8 cellular contexts compared by ENCODE assay signal in the genomic region with DNA sequence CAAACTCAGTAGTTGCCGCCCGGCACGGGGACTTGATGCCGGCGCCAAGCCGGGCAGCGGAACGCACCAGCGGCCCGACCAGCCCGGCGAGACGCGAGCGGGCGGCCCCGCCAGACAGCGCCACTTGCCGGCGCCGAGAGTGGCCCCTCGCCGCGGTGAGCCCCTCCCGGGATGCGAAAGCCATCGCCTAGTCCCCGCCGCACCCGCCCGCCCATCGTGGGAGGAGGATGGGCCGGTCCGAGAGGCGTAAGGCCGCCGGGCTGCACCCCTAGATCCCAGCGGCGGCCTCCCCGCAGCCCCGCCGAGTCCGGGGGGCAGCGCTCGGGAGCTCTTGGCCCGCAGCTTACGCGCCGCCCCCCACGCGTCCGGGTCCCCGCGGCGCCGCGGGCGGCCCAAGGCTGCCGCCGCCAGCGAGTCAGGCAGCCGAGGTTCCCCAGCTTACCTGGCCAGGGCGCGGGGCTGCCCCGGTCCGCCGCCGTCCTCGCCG. TPM values are rescaled to one million over a fixed set of nuclear protein-coding genes. Genes with fewer than 3 reads are reported as not detected.
A peak's percentile ranks its signal among the peaks of the same experiment; 100 is the strongest.
DNase-seq lines count a peak whose midpoint lies in the region; ATAC-seq and TF ChIP-seq lines count a peak whose summit lies in the region.

No MANE protein-coding gene starts in this region.

- TF ChIP-seq CTCF in GM12864 (IDR thresholded peaks at IDR 0.05; ENCODE audit: low read depth, low read length, missing control alignments) (peak; percentile 10), HEK293 (tag by site-specific recombination; IDR thresholded peaks at IDR 0.05) (no peak), hepatocyte (IDR thresholded peaks at IDR 0.05; ENCODE audit: poor library complexity) (no peak)

- H3K27me3 ChIP-seq in SJCRH30 (no peaks in the 10 kb centered on the region), hepatocyte (no peaks in the 10 kb centered on the region)

- peak overlapping the region; percentile 80 for H3K4me3 ChIP-seq in GM12864 (ENCODE audit: low read depth, low read length)
- peak overlapping the region; percentile 55 for H3K4me3 ChIP-seq in HEK293 (ENCODE audit: low read depth, low read length)
- peak overlapping the region; percentile 70 for H3K4me3 ChIP-seq in SJCRH30
- H3K4me3 ChIP-seq in hepatocyte = peak overlapping the region; percentile 92
- peak overlapping the region; percentile 31 to 73 (median 53) for H3K4me3 ChIP-seq in skin epidermis

- H3K27ac ChIP-seq in HEK293 (ENCODE audit: extremely low read depth, low read depth, low read length) = peak overlapping the region; percentile 47; the same call in 1 of the 2 replicates
- H3K27ac ChIP-seq in SJCRH30 = no peak overlapping the region
- H3K27ac ChIP-seq in hepatocyte = no peak overlapping the region
- H3K27ac ChIP-seq in skin epidermis = peak overlapping the region in 12 of 21 experiments; percentile 10 to 80 (median 54)

- no peak for DNase-seq in GM12864 (ENCODE audit: low read depth)
- peak; percentile 29 to 38 for DNase-seq in SJCRH30
- peak; percentile 60 for DNase-seq in activated naive CD8-positive, alpha-beta T cell treated with anti-CD3 and anti-CD28 coated beads, Interleukin-2, amount 50 U/mL, for 24 hours
- peak; percentile 65 for DNase-seq in hepatocyte (ENCODE audit: low spot score)
- DNase-seq in NCI-H1694 (lab: John Stamatoyannopoulos, UW) = no peak
- no peak for DNase-seq in NOMO-1 treated with dmso at 0.1 percent for 144 hours (lab: John Stamatoyannopoulos, UW; ENCODE audit: unreplicated experiment)

- no peak overlapping the region for H3K27ac Mint-ChIP-seq in activated naive CD8-positive, alpha-beta T cell treated with anti-CD3 and anti-CD28 coated beads, Interleukin-2, amount 50 U/mL, for 24 hours

- CTCF ChIA-PET in HEK293 (lab: Yijun Ruan, JAX) = no interaction called here

- no peaks in the 10 kb centered on the region for H3K9me3 Mint-ChIP-seq in activated naive CD8-positive, alpha-beta T cell treated with anti-CD3 and anti-CD28 coated beads, Interleukin-2, amount 50 U/mL, for 24 hours

- H3K9me2 ChIP-seq in hepatocyte (replicated peaks; ENCODE audit: insufficient read depth) = no peaks in the 10 kb centered on the region

- peaks cover 5% of the 10 kb centered on the region for H3K27me3 Mint-ChIP-seq in activated naive CD8-positive, alpha-beta T cell treated with anti-CD3 and anti-CD28 coated beads, Interleukin-2, amount 50 U/mL, for 24 hours

- H4K20me1 ChIP-seq in hepatocyte (ENCODE audit: insufficient read depth, poor library complexity, severe bottlenecking) = no peaks in the 10 kb centered on the region

- H3K36me3 ChIP-seq in HEK293 (ENCODE audit: control insufficient read depth in 2 of 2, insufficient read depth in 1 of 2, low read length in 2 of 2) (peaks cover 0 to 15% of the 10 kb centered on the region in 2 experiments; a peak in 1 of 3 replicates), SJCRH30 (no peaks in the 10 kb centered on the region), hepatocyte (replicated peaks; ENCODE audit: insufficient read depth, low read depth) (no peaks in the 10 kb centered on the region)

- H3K4me3 Mint-ChIP-seq in activated naive CD8-positive, alpha-beta T cell treated with anti-CD3 and anti-CD28 coated beads, Interleukin-2, amount 50 U/mL, for 24 hours = peak overlapping the region; percentile 84

- POLR2A ChIA-PET in HEK293 (lab: Yijun Ruan, JAX) = interaction anchor here (1.0 to 1.2 kb wide), 2 partner anchors 78 to 146 kb away, joined by 3 to 4 read pairs; a partner anchor contains a TSS

- peak overlapping the region; percentile 71 for H2AFZ ChIP-seq in hepatocyte

- H3K4me1 ChIP-seq in HEK293 (ENCODE audit: control insufficient read depth, insufficient read depth, low read length) (no peaks in the 10 kb centered on the region), SJCRH30 (0 out of 2 replicates have a peak, but pooled peaks cover 2% of the 10 kb centered on the region), hepatocyte (ENCODE audit: insufficient read depth) (no peaks in the 10 kb centered on the region)

- 2% methylated on average over 44 of the region's 70 CpGs for WGBS in hepatocyte (ENCODE audit: low lambda C conversion rate, missing lambda C conversion rate)

- no peaks in the 10 kb centered on the region for H3K9me3 ChIP-seq in HEK293 (ENCODE audit: control insufficient read depth, insufficient read depth, low read depth, low read length)
- H3K9me3 ChIP-seq in SJCRH30 (replicated peaks) = no peaks in the 10 kb centered on the region
- no peaks in the 10 kb centered on the region for H3K9me3 ChIP-seq in hepatocyte (ENCODE audit: low read depth)

- peaks cover 17% of the 10 kb centered on the region for H3K4me1 Mint-ChIP-seq in activated naive CD8-positive, alpha-beta T cell treated with anti-CD3 and anti-CD28 coated beads, Interleukin-2, amount 50 U/mL, for 24 hours

- H3K79me2 ChIP-seq in hepatocyte = no peaks in the 10 kb centered on the region

- ATAC-seq in activated naive CD8-positive, alpha-beta T cell treated with anti-CD3 and anti-CD28 coated beads, Interleukin-2, amount 50 U/mL, for 24 hours = peak; percentile 60

- peak overlapping the region; percentile 95 for H3K4me2 ChIP-seq in hepatocyte

- peaks cover 27% of the 10 kb centered on the region for H3K36me3 Mint-ChIP-seq in activated naive CD8-positive, alpha-beta T cell treated with anti-CD3 and anti-CD28 coated beads, Interleukin-2, amount 50 U/mL, for 24 hours (ENCODE audit: low read depth)

TF ChIP-seq in HEK293, 187 proteins besides CTCF, POLR2A, EP300 and RAD21:
- TF ChIP-seq ZNF596 (tag by site-specific recombination; IDR thresholded peaks at IDR 0.05) = no peak
- TF ChIP-seq GLIS1 (tag by site-specific recombination; IDR thresholded peaks at IDR 0.05) = peak; percentile 11; the same call in 1 of the 2 replicates
- no peak for TF ChIP-seq ZNF776 (tag by site-specific recombination; IDR thresholded peaks at IDR 0.05; ENCODE audit: borderline replicate concordance)
- TF ChIP-seq ZNF223 (tag by site-specific recombination; IDR thresholded peaks at IDR 0.05) = no peak
- peak; percentile 19; the same call in 1 of the 2 replicates for TF ChIP-seq GLIS2 (tag by site-specific recombination; IDR thresholded peaks at IDR 0.05)
- no peak for TF ChIP-seq ZFP37 (tag by site-specific recombination; IDR thresholded peaks at IDR 0.05)
- TF ChIP-seq, protein P1, sequence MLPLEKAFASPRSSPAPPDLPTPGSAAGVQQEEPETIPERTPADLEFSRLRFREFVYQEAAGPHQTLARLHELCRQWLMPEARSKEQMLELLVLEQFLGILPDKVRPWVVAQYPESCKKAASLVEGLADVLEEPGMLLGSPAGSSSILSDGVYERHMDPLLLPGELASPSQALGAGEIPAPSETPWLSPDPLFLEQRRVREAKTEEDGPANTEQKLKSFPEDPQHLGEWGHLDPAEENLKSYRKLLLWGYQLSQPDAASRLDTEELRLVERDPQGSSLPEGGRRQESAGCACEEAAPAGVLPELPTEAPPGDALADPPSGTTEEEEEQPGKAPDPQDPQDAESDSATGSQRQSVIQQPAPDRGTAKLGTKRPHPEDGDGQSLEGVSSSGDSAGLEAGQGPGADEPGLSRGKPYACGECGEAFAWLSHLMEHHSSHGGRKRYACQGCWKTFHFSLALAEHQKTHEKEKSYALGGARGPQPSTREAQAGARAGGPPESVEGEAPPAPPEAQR (tag by site-specific recombination; IDR thresholded peaks at IDR 0.05) = no peak
TF ChIP-seq in HEK293: peak in this region for 2.

RNA-seq across cellular contexts. Expression of a gene that starts 0.6 kb away (rescaled TPM):
- 13.5 and 22.2 TPM in 2 replicates for total RNA-seq in SJCRH30 (2014; rRNA removed; shearing (Covaris generic))
- 17.7 and 27.2 TPM in 2 replicates for total RNA-seq in hepatocyte
- 51.2 and 73.0 TPM in 2 replicates for polyA plus RNA-seq in hepatocyte

Comparison
In these comparisons a context has a peak if more than half of its experiments do, and no peak if none do; other contexts are left out.
1. DNase-seq: peak in SJCRH30 (2 of 2), activated naive CD8-positive, alpha-beta T cell treated with anti-CD3 and anti-CD28 coated beads, Interleukin-2, amount 50 U/mL, for 24 hours (single experiment) and hepatocyte (single experiment); none in GM12864 (single experiment), NCI-H1694 (single experiment) and NOMO-1 treated with dmso at 0.1 percent for 144 hours (single experiment).
2. H3K27ac ChIP-seq: peak in HEK293 (single experiment) and skin epidermis (12 of 21); none in SJCRH30 (single experiment) and hepatocyte (single experiment).
3. Peak in every context shown above with its lines, with median percentiles within 50 percentile points of each other: H3K4me3 ChIP-seq.